Comparison of ENCODE assay signal across 11 cellular contexts in the genomic region with DNA sequence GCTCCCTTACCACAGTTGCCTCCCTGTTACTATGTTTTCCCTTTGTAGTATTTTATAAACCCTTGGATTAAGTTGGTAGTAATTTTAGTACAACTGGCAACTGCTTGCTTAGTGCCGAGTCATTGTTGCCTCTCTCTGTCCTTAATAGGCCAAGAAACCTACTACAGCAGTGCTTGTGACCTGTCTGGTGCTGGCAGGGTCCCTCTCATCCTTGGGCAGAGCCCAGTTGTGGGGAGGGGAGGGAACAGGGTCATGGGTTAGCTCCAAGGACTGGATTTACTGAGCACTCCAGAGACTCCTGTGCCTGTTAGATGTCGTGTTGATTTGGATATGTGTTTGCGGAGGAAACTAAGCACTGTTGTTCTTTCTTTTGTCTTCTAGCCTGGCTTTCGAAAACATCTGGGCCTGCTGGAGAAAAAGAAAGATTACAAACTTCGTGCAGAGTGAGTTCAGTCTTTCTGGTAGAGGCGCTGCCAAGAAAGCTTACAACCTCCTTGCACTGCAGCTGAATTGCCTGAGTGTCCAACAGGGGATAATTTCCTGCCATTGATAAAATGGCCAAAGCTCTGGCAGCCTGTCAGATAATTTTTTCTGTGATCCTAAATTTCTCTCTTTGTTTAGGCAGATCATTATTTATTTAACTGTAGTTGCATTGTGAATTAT. TPM values are rescaled to one million over a fixed set of nuclear protein-coding genes. Genes with fewer than 3 reads are reported as not detected.
DNase-seq lines count a peak whose midpoint lies in the region; ATAC-seq and TF ChIP-seq lines count a peak whose summit lies in the region.
"Had no signal": no experiment of that assay in that cellular context is flagged by ENCODE, and none has a peak within 500 bp of the region (broad histone marks: within the 10 kb centered on the region; RNA-seq: fewer than 3 reads in every experiment).

No MANE protein-coding gene starts in this region.

- H3K4me2 ChIP-seq in PC-3 (ENCODE audit: low read length), result no peak overlapping the region

- H3K27ac ChIP-seq in ACC112 (ENCODE audit: low read depth, low read length), result peak overlapping the region; percentile 67
- H3K27ac ChIP-seq in PC-3 (ENCODE audit: low read length), result 0 out of 2 replicates have a peak overlapping the region, but pooled peaks have one; percentile 4
- H3K27ac ChIP-seq in muscle layer of colon (ENCODE audit: low read depth, low read length), result peak overlapping the region; percentile 84

- H3K9ac ChIP-seq in PC-3 (ENCODE audit: low read length), result no peak overlapping the region
- H3K9ac ChIP-seq in muscle layer of colon (ENCODE audit: low read length), result peak overlapping the region; percentile 32

- H3K36me3 ChIP-seq in ACC112 (ENCODE audit: insufficient read depth, low read length) (peaks cover 26% of the 10 kb centered on the region), PC-3 (ENCODE audit: low read depth, low read length) (peaks cover 52% of the 10 kb centered on the region), muscle layer of colon (ENCODE audit: insufficient read depth, low read length) (peaks cover 51% of the 10 kb centered on the region)
- H3K36me3 ChIP-seq: ovary had no signal

- POLR2A ChIA-PET in PC-3 (lab: Charles Lee; ENCODE audit: unreplicated experiment), result no interaction called here

- CTCF ChIA-PET in PC-3 (lab: Charles Lee), result interaction anchor here (0.6 kb wide), 1 partner anchor 22 kb away, joined by 4 read pairs; no protein-coding TSS in a partner anchor

- no TSS peak for BruUV-seq in PC-3 (replicated peaks; lab: Mats Ljungman, UMichigan)

- intact Hi-C loops in PC-3 (cut with micrococcal nuclease), result no loop called here

- H3K4me3 ChIP-seq in ACC112 (ENCODE audit: low read depth, low read length) (peak overlapping the region; percentile 6; the same call in 1 of the 2 replicates), PC-3 (ENCODE audit: low read length) (no peak overlapping the region), muscle layer of colon (ENCODE audit: low read depth in 1 of 2, low read length in 2 of 2) (peak overlapping the region in 1 of 2 donors; percentile 22)
- H3K4me3 ChIP-seq: GM12878, ovary had no signal

- H2AFZ ChIP-seq in ACC112 (ENCODE audit: low read length, unreplicated experiment) (no peak overlapping the region), PC-3 (ENCODE audit: low read length) (no peak overlapping the region)

- TF ChIP-seq CTCF in PC-3 (conservative IDR thresholded peaks at IDR 0.05; ENCODE audit: low read depth, low read length), result no peak

- no peak for TF ChIP-seq POLR2A in erythroblast (IDR thresholded peaks at IDR 0.05; ENCODE audit: low read length)

- H3K9me2 ChIP-seq in PC-3 (replicated peaks; ENCODE audit: low read length), result no peaks in the 10 kb centered on the region

- peaks cover 33% of the 10 kb centered on the region for H3K4me1 ChIP-seq in ACC112 (ENCODE audit: control insufficient read depth, insufficient read depth, low read length, unreplicated experiment)
- peaks cover 6% of the 10 kb centered on the region for H3K4me1 ChIP-seq in PC-3 (ENCODE audit: insufficient read depth, low read length)
- peaks cover 40% of the 10 kb centered on the region for H3K4me1 ChIP-seq in muscle layer of colon (ENCODE audit: insufficient read depth, low read length)

- DNase-seq in PC-3, result no peak
- peak; percentile 27 to 52 for DNase-seq in erythroblast (lab: John Stamatoyannopoulos, UW)
- no peak for DNase-seq in NCI-H146 (lab: John Stamatoyannopoulos, UW)
- no peak for DNase-seq in NCI-H2196 treated with DMSO at 0.1 percent for 48 hours (lab: John Stamatoyannopoulos, UW; ENCODE audit: unreplicated experiment)
- DNase-seq: amniotic stem cell had no signal

- 0 out of 2 replicates have a peak, but pooled peaks cover 4% of the 10 kb centered on the region for H4K20me1 ChIP-seq in PC-3 (ENCODE audit: low read length)

- H3K27me3 ChIP-seq in ACC112 (ENCODE audit: insufficient read depth, low read length) (no peaks in the 10 kb centered on the region), PC-3 (ENCODE audit: low read length) (no peaks in the 10 kb centered on the region), muscle layer of colon (ENCODE audit: control insufficient read depth in 1 of 2, insufficient read depth in 2 of 2, low read length in 2 of 2) (no peaks in the 10 kb centered on the region)
- H3K27me3 ChIP-seq: ovary had no signal

- ATAC-seq in PC-3, result no peak
- ATAC-seq in GM18870 (IDR thresholded peaks at IDR 0.05; ENCODE audit: unreplicated experiment), result no peak
- no peak for ATAC-seq in SK-N-SH treated with all-trans-retinoic acid at 6 μM for 48 hours
- ATAC-seq: GM12878 had no signal

- peaks cover 69% of the 10 kb centered on the region for H3K79me2 ChIP-seq in ACC112 (ENCODE audit: control insufficient read depth, insufficient read depth, low read length, unreplicated experiment)
- peaks cover 48% of the 10 kb centered on the region for H3K79me2 ChIP-seq in PC-3 (ENCODE audit: low read length)

- no peaks in the 10 kb centered on the region for H3F3A ChIP-seq in PC-3 (ENCODE audit: low read length, unreplicated experiment)

- H3K9me3 ChIP-seq in PC-3 (ENCODE audit: low read length) (no peaks in the 10 kb centered on the region), muscle layer of colon (ENCODE audit: low read length) (no peaks in the 10 kb centered on the region)
- H3K9me3 ChIP-seq: ovary had no signal

TF ChIP-seq in SK-N-SH treated with all-trans-retinoic acid at 6 μM for 48 hours, 23 proteins besides CTCF, POLR2A, EP300 and RAD21:
- TF ChIP-seq ZC3H10 (CRISPR knock-in tag; IDR thresholded peaks at IDR 0.05), result no peak
- no peak for TF ChIP-seq ZFP30 (CRISPR knock-in tag; IDR thresholded peaks at IDR 0.05)
TF ChIP-seq in SK-N-SH treated with all-trans-retinoic acid at 6 μM for 48 hours: peak in this region for 0.

RNA-seq across cellular contexts. Expression of a gene that starts 3.6 kb away (rescaled TPM):
- 33.8 and 48.1 TPM in 2 replicates for total RNA-seq in PC-3 (2014; rRNA removed)

RNA-seq across cellular contexts. Expression of a gene that starts 10.8 kb away (rescaled TPM):
- total RNA-seq in PC-3 (2014; rRNA removed), result 3.6 and 6.3 TPM in 2 replicates

RNA-seq across cellular contexts. Expression of a gene that starts 26.3 kb away (rescaled TPM):
- 103 and 142 TPM in 2 replicates for total RNA-seq in PC-3 (2014; rRNA removed)

RNA-seq across cellular contexts. Expression of a gene that starts 30.5 kb away (rescaled TPM):
- total RNA-seq in PC-3 (2014; rRNA removed), result not detected in 2 replicates

Comparison
In these comparisons a context has a peak if more than half of its experiments do, and no peak if none do; other contexts are left out.
1. H3K27ac ChIP-seq: peak in every context shown above with its lines; median percentile 84 in muscle layer of colon; 67 in ACC112; 4 in PC-3.
2. DNase-seq: peak in erythroblast (2 of 2); none in PC-3 (single experiment), NCI-H146 (single experiment) and NCI-H2196 treated with DMSO at 0.1 percent for 48 hours (single experiment).